Comparison of ENCODE assay signal across 8 cellular contexts in the genomic region with DNA sequence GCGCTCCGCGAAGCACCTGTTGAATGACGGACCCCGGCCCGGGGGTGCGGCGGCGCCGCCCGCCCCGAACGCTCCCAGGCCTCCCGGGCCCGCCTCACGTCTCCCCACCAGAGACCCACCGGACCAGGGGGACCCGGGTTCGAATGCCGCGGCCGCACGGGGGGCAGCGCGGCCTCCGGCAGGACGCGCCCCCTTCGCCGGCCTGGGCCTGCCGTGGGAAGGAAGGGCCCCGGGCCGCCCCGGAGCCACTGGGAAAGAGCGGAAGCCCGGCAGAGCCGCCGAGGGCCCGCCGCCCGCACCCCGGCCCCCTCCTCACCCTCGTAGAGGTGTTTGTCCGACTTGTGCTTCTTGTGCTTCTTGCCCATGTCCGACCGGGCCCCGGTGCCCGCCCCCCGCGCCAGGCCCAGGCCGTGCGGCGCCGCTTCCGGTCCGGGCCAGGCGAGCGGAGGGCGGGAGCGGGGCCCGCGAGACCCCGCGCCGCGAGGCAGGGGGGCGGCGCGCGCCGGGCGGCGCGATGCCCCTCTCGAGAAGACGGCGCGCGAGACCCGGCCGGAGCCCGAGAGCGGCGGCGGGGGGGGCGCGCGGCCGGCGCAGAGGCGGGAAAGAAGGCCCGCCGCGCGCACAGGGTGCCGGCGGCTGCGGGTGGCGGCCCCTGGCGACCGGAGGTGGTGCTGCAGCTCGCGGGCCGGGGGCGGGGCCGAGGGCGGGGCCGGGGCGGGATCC. TPM values are rescaled to one million over a fixed set of nuclear protein-coding genes. Genes with fewer than 3 reads are reported as not detected.
DNase-seq lines count a peak whose midpoint lies in the region; ATAC-seq and TF ChIP-seq lines count a peak whose summit lies in the region.

A gene (minus strand): TSS at position 579 of the 723 bp plus-strand sequence. CDS start 214 bp downstream, at position 365.

- H3K4me1 ChIP-seq in PC-3 (ENCODE audit: insufficient read depth, low read length): peaks cover 17% of the 10 kb centered on the region

- H2AFZ ChIP-seq in PC-3 (ENCODE audit: low read length): peak within 1 kb of the TSS; percentile 82

- no TSS peak for BruUV-seq in PC-3 (replicated peaks; lab: Mats Ljungman, UMichigan)

- peak within 1 kb of the TSS; percentile 83 for H3K9ac ChIP-seq in PC-3 (ENCODE audit: low read length)

- H4K20me1 ChIP-seq in PC-3 (ENCODE audit: low read length): no peaks in the 10 kb centered on the region

- no peaks in the 10 kb centered on the region for H3F3A ChIP-seq in PC-3 (ENCODE audit: low read length, unreplicated experiment)

- H3K4me1 Mint-ChIP-seq in activated T-cell treated with anti-CD3 and anti-CD28 coated beads, Interleukin-2, amount 50 U/mL, for 4 hours (ENCODE audit: low read depth): peaks cover 55% of the 10 kb centered on the region
- peaks cover 36 to 54% of the 10 kb centered on the region in 2 donors for H3K4me1 Mint-ChIP-seq in natural killer cell treated with Interleukin-12 subunit alpha and Interleukin-12 subunit beta and Interleukin-15 and Interleukin-18, amount 100 ng/mL, for 72 hours (ENCODE audit: low read depth in 2 of 2)

- no peaks in the 10 kb centered on the region for H3K27me3 ChIP-seq in PC-3 (ENCODE audit: low read length)

- peak within 1 kb of the TSS; percentile 96 for H3K4me2 ChIP-seq in PC-3 (ENCODE audit: low read length)

- no peaks in the 10 kb centered on the region for H3K9me2 ChIP-seq in PC-3 (replicated peaks; ENCODE audit: low read length)

- POLR2A ChIA-PET in PC-3 (lab: Charles Lee; ENCODE audit: unreplicated experiment): no interaction called here

- H3K36me3 Mint-ChIP-seq in activated T-cell treated with anti-CD3 and anti-CD28 coated beads, Interleukin-2, amount 50 U/mL, for 4 hours (ENCODE audit: insufficient read depth): peaks cover 20% of the 10 kb centered on the region
- H3K36me3 Mint-ChIP-seq in natural killer cell treated with Interleukin-12 subunit alpha and Interleukin-12 subunit beta and Interleukin-15 and Interleukin-18, amount 100 ng/mL, for 72 hours: peaks cover 26% of the 10 kb centered on the region

- ATAC-seq in GM18909 (IDR thresholded peaks at IDR 0.05; ENCODE audit: poor library complexity, unreplicated experiment) (peak; percentile 77), HG03135 (IDR thresholded peaks at IDR 0.05; ENCODE audit: unreplicated experiment) (peak; percentile 75), PC-3 (peak; percentile 63)
- ATAC-seq in activated T-cell treated with anti-CD3 and anti-CD28 coated beads, Interleukin-2, amount 50 U/mL, for 4 hours: peak; percentile 82
- ATAC-seq in natural killer cell treated with Interleukin-12 subunit alpha and Interleukin-12 subunit beta and Interleukin-15 and Interleukin-18, amount 100 ng/mL, for 72 hours: peak; percentile 92 to 93

- H3K36me3 ChIP-seq in PC-3 (ENCODE audit: low read depth, low read length): peaks cover 14% of the 10 kb centered on the region; the same call in 1 of the 2 replicates

- peaks cover 45% of the 10 kb centered on the region for H3K79me2 ChIP-seq in PC-3 (ENCODE audit: low read length)

- H3K27me3 Mint-ChIP-seq in activated T-cell treated with anti-CD3 and anti-CD28 coated beads, Interleukin-2, amount 50 U/mL, for 4 hours (ENCODE audit: low read depth): peaks cover 1% of the 10 kb centered on the region
- peaks cover 0 to 2% of the 10 kb centered on the region in 2 donors for H3K27me3 Mint-ChIP-seq in natural killer cell treated with Interleukin-12 subunit alpha and Interleukin-12 subunit beta and Interleukin-15 and Interleukin-18, amount 100 ng/mL, for 72 hours

- H3K9me3 ChIP-seq in PC-3 (ENCODE audit: low read length): no peaks in the 10 kb centered on the region

- DNase-seq in Ammon's horn (ENCODE audit: low spot score) (peak; percentile 64), PC-3 (peak; percentile 56), fibroblast of mammary gland (ENCODE audit: low read depth) (peak; percentile 25)
- DNase-seq in activated T-cell treated with anti-CD3 and anti-CD28 coated beads, Interleukin-2, amount 50 U/mL, for 4 hours: peak; percentile 66
- DNase-seq in natural killer cell treated with Interleukin-12 subunit alpha and Interleukin-12 subunit beta and Interleukin-15 and Interleukin-18, amount 100 ng/mL, for 72 hours (ENCODE audit: low spot score): peak; percentile 77
- DNase-seq in stimulated activated naive CD4-positive, alpha-beta T cell treated with Interleukin-2 at 50 U/mL for 16 hours (lab: John Stamatoyannopoulos, UW): peak; percentile 52

- H3K27ac ChIP-seq in PC-3 (ENCODE audit: low read length): no peak within 1 kb of the TSS

- intact Hi-C loops in PC-3 (cut with micrococcal nuclease): loop anchor here (5.0 to 10.0 kb wide), 3 partner anchors 41 to 376 kb away; a partner anchor contains a TSS

- CTCF ChIA-PET in PC-3 (lab: Charles Lee): interaction anchor here (0.6 kb wide), 4 partner anchors 98 to 645 kb away, joined by 3 to 12 read pairs (median 7); no protein-coding TSS in a partner anchor

- H3K9me3 Mint-ChIP-seq in activated T-cell treated with anti-CD3 and anti-CD28 coated beads, Interleukin-2, amount 50 U/mL, for 4 hours: no peaks in the 10 kb centered on the region
- H3K9me3 Mint-ChIP-seq in natural killer cell treated with Interleukin-12 subunit alpha and Interleukin-12 subunit beta and Interleukin-15 and Interleukin-18, amount 100 ng/mL, for 72 hours: no peaks in the 10 kb centered on the region

- no peak for TF ChIP-seq CTCF in PC-3 (conservative IDR thresholded peaks at IDR 0.05; ENCODE audit: low read depth, low read length)
- no peak for TF ChIP-seq CTCF in fibroblast of mammary gland (conservative IDR thresholded peaks at IDR 0.05; ENCODE audit: control insufficient read depth, insufficient read depth, low read depth, low read length)

- peak within 1 kb of the TSS; percentile 88 to 98 for H3K27ac Mint-ChIP-seq in natural killer cell treated with Interleukin-12 subunit alpha and Interleukin-12 subunit beta and Interleukin-15 and Interleukin-18, amount 100 ng/mL, for 72 hours

- H3K4me3 Mint-ChIP-seq in activated T-cell treated with anti-CD3 and anti-CD28 coated beads, Interleukin-2, amount 50 U/mL, for 4 hours: peak within 1 kb of the TSS; percentile 96
- H3K4me3 Mint-ChIP-seq in natural killer cell treated with Interleukin-12 subunit alpha and Interleukin-12 subunit beta and Interleukin-15 and Interleukin-18, amount 100 ng/mL, for 72 hours: peak within 1 kb of the TSS; percentile 96

- H3K4me3 ChIP-seq in PC-3 (ENCODE audit: low read length) (peak within 1 kb of the TSS; percentile 71), fibroblast of mammary gland (ENCODE audit: control insufficient read depth, low read depth, low read length) (peak within 1 kb of the TSS; percentile 68)

RNA-seq across cellular contexts. Expression of the gene that starts here (rescaled TPM):
- 38.4 and 40.0 TPM in 2 replicates for total RNA-seq in PC-3 (2014; rRNA removed)
- 10 to 100 TPM; 87.1 to 91.1 (median 91.0) TPM for total RNA-seq in activated T-cell treated with anti-CD3 and anti-CD28 coated beads, Interleukin-2, amount 50 U/mL, for 4 hours
- 10 to 100 TPM; 64.1 to 91.4 TPM for total RNA-seq in natural killer cell treated with Interleukin-12 subunit alpha and Interleukin-12 subunit beta and Interleukin-15 and Interleukin-18, amount 100 ng/mL, for 72 hours

Comparison
In these comparisons a context has a peak if more than half of its experiments do, and no peak if none do; other contexts are left out.
1. DNase-seq: peak in every context shown above with its lines; median percentile 77 in natural killer cell treated with Interleukin-12 subunit alpha and Interleukin-12 subunit beta and Interleukin-15 and Interleukin-18, amount 100 ng/mL, for 72 hours; 66 in activated T-cell treated with anti-CD3 and anti-CD28 coated beads, Interleukin-2, amount 50 U/mL, for 4 hours; 64 in Ammon's horn; 56 in PC-3; 52 in stimulated activated naive CD4-positive, alpha-beta T cell treated with Interleukin-2 at 50 U/mL for 16 hours; 25 in fibroblast of mammary gland.